ENCODE assay signal across 23 cellular contexts in genomic region chrX:13412208-13412600, GRCh38.
DNase-seq lines count a peak whose midpoint lies in the region; ATAC-seq and TF ChIP-seq lines count a peak whose summit lies in the region.
"Had no signal": no experiment of that assay in that cellular context is flagged by ENCODE, and none has a peak within 500 bp of the region (broad histone marks: within the 10 kb centered on the region; RNA-seq: fewer than 3 reads in every experiment).

No MANE protein-coding gene starts in this region.

- H3K27ac Mint-ChIP-seq in WTC11, result peak overlapping the region; percentile 57
- H3K27ac Mint-ChIP-seq: CD8-positive, alpha-beta T cell had no signal

- no peak overlapping the region for H3K4me2 ChIP-seq in SK-N-SH
- H3K4me2 ChIP-seq: KMS-11 had no signal

- peaks cover 10% of the 10 kb centered on the region; the same call in 1 of the 2 replicates for H3K9me3 Mint-ChIP-seq in WTC11
- H3K9me3 Mint-ChIP-seq: CD8-positive, alpha-beta T cell had no signal

- no peaks in the 10 kb centered on the region; the same call in 1 of the 2 replicates for H3K27me3 Mint-ChIP-seq in WTC11 (ENCODE audit: low read depth)

- no peaks in the 10 kb centered on the region for H3K9me2 ChIP-seq in SK-N-SH

- POLR2A ChIA-PET in SK-N-SH (lab: Yijun Ruan, JAX), result no interaction called here
- POLR2A ChIA-PET in WTC11 (lab: Charles Lee), result no interaction called here

- peaks cover 0 to 10% of the 10 kb centered on the region in 2 experiments; a peak in 2 of 4 replicates for H3K4me1 ChIP-seq in SK-N-SH (ENCODE audit: control insufficient read depth in 1 of 2, insufficient read depth in 2 of 2, low read depth in 1 of 2, low read length in 1 of 2)
- H3K4me1 ChIP-seq: Peyer's patch had no signal

- no peak for TF ChIP-seq CTCF in SK-N-SH (IDR thresholded peaks at IDR 0.05)
- no peak for TF ChIP-seq CTCF in WTC11 (IDR thresholded peaks at IDR 0.05)

- H3K9ac ChIP-seq in SK-N-SH, result no peak overlapping the region
- H3K9ac ChIP-seq: KMS-11 had no signal

- H3K27me3 ChIP-seq in SK-N-SH (ENCODE audit: insufficient read depth), result no peaks in the 10 kb centered on the region
- H3K27me3 ChIP-seq: Peyer's patch, SJCRH30 had no signal

- H3K36me3 ChIP-seq in SK-N-SH (replicated peaks in 1 of 2; ENCODE audit: control insufficient read depth in 1 of 2, insufficient read depth in 2 of 2, low read length in 1 of 2), result no peaks in the 10 kb centered on the region
- H3K36me3 ChIP-seq: HAP-1, Peyer's patch, SJCRH30 had no signal

- H3K4me1 Mint-ChIP-seq in WTC11, result peaks cover 42% of the 10 kb centered on the region

- TF ChIP-seq RAD21 in SK-N-SH (IDR thresholded peaks at IDR 0.05; ENCODE audit: low read length), result no peak

- no peak for TF ChIP-seq EP300 in SK-N-SH (IDR thresholded peaks at IDR 0.05; ENCODE audit: borderline replicate concordance in 1 of 2, low read depth in 1 of 2, low read length in 1 of 2)

- no peaks in the 10 kb centered on the region for H3K9me3 ChIP-seq in SK-N-SH
- H3K9me3 ChIP-seq: HAP-1, Peyer's patch had no signal

- no peak overlapping the region for H3K4me3 Mint-ChIP-seq in WTC11
- H3K4me3 Mint-ChIP-seq: CD8-positive, alpha-beta T cell had no signal

- H2AFZ ChIP-seq in SK-N-SH (ENCODE audit: low read depth), result peak overlapping the region; percentile 77; the same call in 1 of the 2 replicates

- no peaks in the 10 kb centered on the region for H3K36me3 Mint-ChIP-seq in WTC11
- H3K36me3 Mint-ChIP-seq: CD8-positive, alpha-beta T cell had no signal

- whole genome bisulfite sequencing in SK-N-SH (ENCODE audit: low lambda C conversion rate), result 50% methylated on average over 8 of the region's 8 CpGs

- H3K27ac ChIP-seq in SK-N-SH (ENCODE audit: low read depth in 2 of 2, low read length in 1 of 2), result no peak overlapping the region
- H3K27ac ChIP-seq: 22Rv1, KMS-11, Peyer's patch, SJCRH30 had no signal

- H4K20me1 ChIP-seq in SK-N-SH (ENCODE audit: insufficient read depth), result no peaks in the 10 kb centered on the region

- ATAC-seq in SK-N-SH treated with all-trans-retinoic acid at 6 μM for 48 hours (no peak), WTC11 (no peak; the same call in 1 of the 2 replicates), HG03565 (IDR thresholded peaks at IDR 0.05; ENCODE audit: unreplicated experiment) (no peak), GM21423 (IDR thresholded peaks at IDR 0.05; ENCODE audit: unreplicated experiment) (no peak)
- ATAC-seq: CD8-positive, alpha-beta T cell had no signal

- no peak for DNase-seq in SK-N-SH
- DNase-seq in WTC11 (ENCODE audit: low spot score), result no peak
- DNase-seq in iPS-NIHi11 (ENCODE audit: low spot score), result peak; percentile 16
- no peak for DNase-seq in stimulated activated CD4-positive, alpha-beta T cell treated with anti-CD3 and anti-CD28 coated beads, Interleukin-2, amount 100 ng/mL, for 24 hours
- DNase-seq in NCI-H146 treated with DMSO at 0.1 percent for 48 hours (lab: John Stamatoyannopoulos, UW; ENCODE audit: unreplicated experiment), result no peak
- DNase-seq: AML-193; C1 segment of cervical spinal cord; CD8-positive, alpha-beta T cell; DND-41; IMR-90; NCI-H1092 treated with DMSO at 0.1 percent for 48 hours; NCI-H1436 treated with DMSO at 0.1 percent for 48 hours; NCI-H2029; NCI-H510A treated with DMSO at 0.1 percent for 48 hours; NCI-H748 treated with DMSO at 0.1 percent for 48 hours; Peyer's patch; SJCRH30 had no signal

- no peaks in the 10 kb centered on the region for H3F3A ChIP-seq in SK-N-SH (replicated peaks; ENCODE audit: insufficient read depth)

- no peak overlapping the region for H3K4me3 ChIP-seq in SK-N-SH (ENCODE audit: low read depth in 2 of 2, low read length in 1 of 2)
- H3K4me3 ChIP-seq: HAP-1, Peyer's patch, SJCRH30 had no signal

- CTCF ChIA-PET in SK-N-SH (lab: Yijun Ruan, JAX), result interaction anchor here (1.1 kb wide), 1 partner anchor 465 kb away, joined by 3 read pairs; no protein-coding TSS in a partner anchor
- CTCF ChIA-PET in WTC11 (lab: Charles Lee), result no interaction called here

- no peaks in the 10 kb centered on the region for H3K79me2 ChIP-seq in SK-N-SH (ENCODE audit: insufficient read depth)

TF ChIP-seq in SK-N-SH, 30 proteins besides CTCF, POLR2A, EP300 and RAD21 (continues in another document):
- no peak for TF ChIP-seq FOSL2 (IDR thresholded peaks at IDR 0.05; ENCODE audit: borderline replicate concordance, low read depth)
- TF ChIP-seq NFIC (IDR thresholded peaks at IDR 0.05; ENCODE audit: borderline replicate concordance), result no peak
- no peak for TF ChIP-seq ELF1 (IDR thresholded peaks at IDR 0.05)
- TF ChIP-seq, protein P1, sequence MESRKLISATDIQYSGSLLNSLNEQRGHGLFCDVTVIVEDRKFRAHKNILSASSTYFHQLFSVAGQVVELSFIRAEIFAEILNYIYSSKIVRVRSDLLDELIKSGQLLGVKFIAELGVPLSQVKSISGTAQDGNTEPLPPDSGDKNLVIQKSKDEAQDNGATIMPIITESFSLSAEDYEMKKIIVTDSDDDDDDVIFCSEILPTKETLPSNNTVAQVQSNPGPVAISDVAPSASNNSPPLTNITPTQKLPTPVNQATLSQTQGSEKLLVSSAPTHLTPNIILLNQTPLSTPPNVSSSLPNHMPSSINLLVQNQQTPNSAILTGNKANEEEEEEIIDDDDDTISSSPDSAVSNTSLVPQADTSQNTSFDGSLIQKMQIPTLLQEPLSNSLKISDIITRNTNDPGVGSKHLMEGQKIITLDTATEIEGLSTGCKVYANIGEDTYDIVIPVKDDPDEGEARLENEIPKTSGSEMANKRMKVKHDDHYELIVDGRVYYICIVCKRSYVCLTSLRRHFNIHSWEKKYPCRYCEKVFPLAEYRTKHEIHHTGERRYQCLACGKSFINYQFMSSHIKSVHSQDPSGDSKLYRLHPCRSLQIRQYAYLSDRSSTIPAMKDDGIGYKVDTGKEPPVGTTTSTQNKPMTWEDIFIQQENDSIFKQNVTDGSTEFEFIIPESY (IDR thresholded peaks at IDR 0.05; ENCODE audit: borderline replicate concordance, low read depth), result no peak
- no peak for TF ChIP-seq EZH2phosphoT487 (IDR thresholded peaks at IDR 0.05; ENCODE audit: borderline replicate concordance, low read depth)

TF ChIP-seq in SK-N-SH treated with all-trans-retinoic acid at 6 μM for 48 hours, 23 proteins besides CTCF, POLR2A, EP300 and RAD21 (continues in another document):
- TF ChIP-seq ISL1 (CRISPR knock-in tag; IDR thresholded peaks at IDR 0.05) (no peak), SNAI2 (CRISPR knock-in tag; IDR thresholded peaks at IDR 0.05) (no peak), GLIS3 (CRISPR knock-in tag; IDR thresholded peaks at IDR 0.05) (no peak), ZFP3 (CRISPR knock-in tag; IDR thresholded peaks at IDR 0.05) (no peak), TOX (CRISPR knock-in tag; IDR thresholded peaks at IDR 0.05; ENCODE audit: borderline replicate concordance) (no peak), RARB (CRISPR knock-in tag; IDR thresholded peaks at IDR 0.05) (no peak), CSDC2 (CRISPR knock-in tag; IDR thresholded peaks at IDR 0.05) (no peak)
- TF ChIP-seq, protein P2, sequence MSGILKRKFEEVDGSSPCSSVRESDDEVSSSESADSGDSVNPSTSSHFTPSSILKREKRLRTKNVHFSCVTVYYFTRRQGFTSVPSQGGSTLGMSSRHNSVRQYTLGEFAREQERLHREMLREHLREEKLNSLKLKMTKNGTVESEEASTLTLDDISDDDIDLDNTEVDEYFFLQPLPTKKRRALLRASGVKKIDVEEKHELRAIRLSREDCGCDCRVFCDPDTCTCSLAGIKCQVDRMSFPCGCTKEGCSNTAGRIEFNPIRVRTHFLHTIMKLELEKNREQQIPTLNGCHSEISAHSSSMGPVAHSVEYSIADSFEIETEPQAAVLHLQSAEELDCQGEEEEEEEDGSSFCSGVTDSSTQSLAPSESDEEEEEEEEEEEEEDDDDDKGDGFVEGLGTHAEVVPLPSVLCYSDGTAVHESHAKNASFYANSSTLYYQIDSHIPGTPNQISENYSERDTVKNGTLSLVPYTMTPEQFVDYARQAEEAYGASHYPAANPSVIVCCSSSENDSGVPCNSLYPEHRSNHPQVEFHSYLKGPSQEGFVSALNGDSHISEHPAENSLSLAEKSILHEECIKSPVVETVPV (CRISPR knock-in tag; IDR thresholded peaks at IDR 0.05), result no peak

TF ChIP-seq in WTC11, 78 proteins besides CTCF, POLR2A, EP300 and RAD21:
- TF ChIP-seq GRHL2 (CRISPR knock-in tag; IDR thresholded peaks at IDR 0.05; ENCODE audit: insufficient replicate concordance, severe bottlenecking), result no peak
